ENCODE assay signal across 9 cellular contexts in genomic region chr6:169212897-169213813, GRCh38. TPM values are rescaled to one million over a fixed set of nuclear protein-coding genes. Genes with fewer than 3 reads are reported as not detected.
DNase-seq lines count a peak whose midpoint lies in the region; ATAC-seq and TF ChIP-seq lines count a peak whose summit lies in the region.
"Had no signal": no experiment of that assay in that cellular context is flagged by ENCODE, and none has a peak within 500 bp of the region (broad histone marks: within the 10 kb centered on the region; RNA-seq: fewer than 3 reads in every experiment).

No MANE protein-coding gene starts in this region.

- CTCF ChIA-PET in OCI-LY7 (lab: Charles Lee; ENCODE audit: unreplicated experiment) = no interaction called here

- no peaks in the 10 kb centered on the region for H3K4me1 ChIP-seq in OCI-LY7 (ENCODE audit: insufficient read depth, low read length, poor library complexity, severe bottlenecking)
- peaks cover 15 to 39% (median 38%) of the 10 kb centered on the region in 4 donors for H3K4me1 ChIP-seq in esophagus muscularis mucosa
- H3K4me1 ChIP-seq in mucosa of stomach (ENCODE audit: control insufficient read depth, insufficient read depth, low read length) = peaks cover 11% of the 10 kb centered on the region

- H3K27ac ChIP-seq in OCI-LY7 (ENCODE audit: low read depth, low read length, poor library complexity, severe bottlenecking) = no peak overlapping the region
- H3K27ac ChIP-seq in esophagus muscularis mucosa (replicated peaks in 1 of 4) = peak overlapping the region; percentile 85 to 94 (median 88)

- H4K20me1 ChIP-seq in OCI-LY7 (ENCODE audit: insufficient read depth, low read length) = no peaks in the 10 kb centered on the region

- DNase-seq in CD1c-positive myeloid dendritic cell (ENCODE audit: extremely low spot score) = peak; percentile 96
- DNase-seq in OCI-LY7 (ENCODE audit: low spot score) = peak; percentile 83
- peak; percentile 89 to 93 for DNase-seq in activated T-cell treated with anti-CD3 and anti-CD28 coated beads, Interleukin-2, amount 50 U/mL, for 48 hours
- peak; percentile 95 for DNase-seq in esophagus muscularis mucosa (ENCODE audit: extremely low spot score)
- DNase-seq in stimulated activated CD8-positive, alpha-beta memory T cell treated with anti-CD3 and anti-CD28 coated beads, Interleukin-4, amount 100 ng/mL, for 4 hours (ENCODE audit: low read depth in 2 of 2, low spot score in 1 of 2) = peak; percentile 62 to 72

- H2AFZ ChIP-seq in OCI-LY7 (ENCODE audit: low read length) = peak overlapping the region; percentile 80

- peak overlapping the region; percentile 39; the same call in 1 of the 2 replicates for H3K4me2 ChIP-seq in OCI-LY7 (ENCODE audit: low read length)

- H3K9me2 ChIP-seq in OCI-LY7 (ENCODE audit: insufficient read depth, low read length) = no peaks in the 10 kb centered on the region

- WGBS in esophagus muscularis mucosa = 18% methylated on average over 35 of the region's 56 CpGs

- no peaks in the 10 kb centered on the region for H3K9me3 ChIP-seq in OCI-LY7 (ENCODE audit: low read length)
- H3K9me3 ChIP-seq in esophagus muscularis mucosa = no peaks in the 10 kb centered on the region
- H3K9me3 ChIP-seq in mucosa of stomach (ENCODE audit: control insufficient read depth, low read length) = no peaks in the 10 kb centered on the region

- intact Hi-C loops in OCI-LY7 (cut with micrococcal nuclease; ENCODE audit: unreplicated experiment) (no loop called here), esophagus muscularis mucosa (cut with DNase I) (no loop called here)

- POLR2A ChIA-PET in OCI-LY7 (lab: Charles Lee) = interaction anchor here (0.7 kb wide), 2 partner anchors 342 to 879 kb away, joined by 3 to 4 read pairs; no protein-coding TSS in a partner anchor

- H3K36me3 ChIP-seq in OCI-LY7 (ENCODE audit: insufficient read depth, low read length) (no peaks in the 10 kb centered on the region), esophagus muscularis mucosa (no peaks in the 10 kb centered on the region), mucosa of stomach (ENCODE audit: control insufficient read depth, insufficient read depth, low read length) (no peaks in the 10 kb centered on the region)

- ATAC-seq in GM19452 (IDR thresholded peaks at IDR 0.05; ENCODE audit: unreplicated experiment) = peak; percentile 99
- peak; percentile 99 for ATAC-seq in HG03571 (IDR thresholded peaks at IDR 0.05; ENCODE audit: unreplicated experiment)

- no TSS peak for BruUV-seq in OCI-LY7 (replicated peaks; lab: Mats Ljungman, UMichigan)

- TF ChIP-seq POLR2A in esophagus muscularis mucosa (IDR thresholded peaks at IDR 0.05; ENCODE audit: low read depth) = no peak

- peak overlapping the region; percentile 76 for H3K9ac ChIP-seq in mucosa of stomach (ENCODE audit: low read length)

- H3K4me3 ChIP-seq in OCI-LY7 (ENCODE audit: low read depth, low read length, poor library complexity, severe bottlenecking) = peak overlapping the region; percentile 2
- peak overlapping the region; percentile 33 to 48 (median 40) for H3K4me3 ChIP-seq in esophagus muscularis mucosa
- H3K4me3 ChIP-seq in mucosa of stomach (ENCODE audit: low read length) = no peak overlapping the region

- H3K79me2 ChIP-seq in OCI-LY7 (ENCODE audit: insufficient read depth, low read depth, low read length) = no peaks in the 10 kb centered on the region

- no peaks in the 10 kb centered on the region for H3K27me3 ChIP-seq in esophagus muscularis mucosa
- no peaks in the 10 kb centered on the region for H3K27me3 ChIP-seq in mucosa of stomach (ENCODE audit: control insufficient read depth, insufficient read depth, low read length)

- TF ChIP-seq CTCF in OCI-LY7 (conservative IDR thresholded peaks at IDR 0.05; ENCODE audit: low read length) (peak; percentile 47), esophagus muscularis mucosa (IDR thresholded peaks at IDR 0.05) (peak; percentile 31 to 53 (median 45))

- TF ChIP-seq EP300 in esophagus muscularis mucosa (IDR thresholded peaks at IDR 0.05) = no peak

RNA-seq across cellular contexts. Expression of gene THBS2, which starts 40.5 kb away (rescaled TPM):
- total RNA-seq in OCI-LY7 (2014; rRNA removed; shearing (Covaris generic)) = not detected in 2 replicates
- not detected in 2 replicates for total RNA-seq in OCI-LY7 (2022)
- total RNA-seq in esophagus muscularis mucosa = 10 to 100 TPM; 25.7 to 36.4 (median 28.8) TPM
- total RNA-seq: activated CD8-positive, alpha-beta memory T cell treated with anti-CD3 and anti-CD28 coated beads for 36 hours had no signal

Comparison
In these comparisons a context has a peak if more than half of its experiments do, and no peak if none do; other contexts are left out.
1. RNA of gene THBS2, which starts 40.5 kb away (total RNA-seq): 25.7 to 36.4 TPM in esophagus muscularis mucosa; not detected in OCI-LY7; every median in the first group is over 10 times any median in the second.
2. Peak in every context shown above with its lines, with median percentiles within 50 percentile points of each other: DNase-seq.